ENCODE assay signal across 21 cellular contexts in genomic region chr1:99018313-99018712, GRCh38. TPM values are rescaled to one million over a fixed set of nuclear protein-coding genes. Genes with fewer than 3 reads are reported as not detected.
"Had no signal": no experiment of that assay in that cellular context is flagged by ENCODE, and none has a peak within 500 bp of the region (broad histone marks: within the 10 kb centered on the region; RNA-seq: fewer than 3 reads in every experiment).

No MANE protein-coding gene starts in this region.

- H3K4me3 ChIP-seq: MG63 had no signal

- H3K9me3 ChIP-seq: MG63 had no signal

- DNase-seq: activated CD4-positive, alpha-beta T cell treated with anti-CD3 and anti-CD28 coated beads for 4 hours; activated CD8-positive, alpha-beta memory T cell treated with anti-CD3 and anti-CD28 coated beads, Interleukin-2, amount 50 U/mL, for 48 hours; activated CD8-positive, alpha-beta T cell treated with anti-CD3 and anti-CD28 coated beads for 36 hours; activated effector memory CD4-positive, alpha-beta T cell treated with Interleukin-2 at 50 U/mL for 16 hours; activated naive CD4-positive, alpha-beta T cell; activated naive CD8-positive, alpha-beta T cell treated with anti-CD3 and anti-CD28 coated beads, Interleukin-2, amount 50 U/mL, for 24 hours; activated T-cell treated with anti-CD3 and anti-CD28 coated beads, Interleukin-2, amount 50 U/mL, for 1 hour; amniotic stem cell; MG63; MV-4-11; NCI-H1092 treated with DMSO at 0.1 percent for 48 hours; NCI-H1417 treated with DMSO at 0.1 percent for 48 hours; NCI-H1694; NCI-H2029; NCI-H2107; NCI-H345; NCI-H510A; NCI-H526 treated with DMSO at 0.1 percent for 48 hours; NCI-H82; SIG-M5 had no signal

- H3K36me3 ChIP-seq: MG63 had no signal

- H3K27me3 ChIP-seq: MG63 had no signal

RNA-seq across cellular contexts. Expression of gene PLPPR5, which starts 13.7 kb away (rescaled TPM):
- total RNA-seq: activated T-helper 1 cell treated with anti-CD3 and anti-CD28 coated beads, Interleukin-12 subunit alpha, Interleukin-12 subunit beta, Interleukin-2, Interleukin-4 antibody, amounts not matched to agents 30 ng/mL and 10 ng/mL and 1 ng/mL, durations not matched to agents 14 hours and 24 hours and 36 hours had no signal
